Comparison of ENCODE assay signal across 20 cellular contexts in the genomic region with DNA sequence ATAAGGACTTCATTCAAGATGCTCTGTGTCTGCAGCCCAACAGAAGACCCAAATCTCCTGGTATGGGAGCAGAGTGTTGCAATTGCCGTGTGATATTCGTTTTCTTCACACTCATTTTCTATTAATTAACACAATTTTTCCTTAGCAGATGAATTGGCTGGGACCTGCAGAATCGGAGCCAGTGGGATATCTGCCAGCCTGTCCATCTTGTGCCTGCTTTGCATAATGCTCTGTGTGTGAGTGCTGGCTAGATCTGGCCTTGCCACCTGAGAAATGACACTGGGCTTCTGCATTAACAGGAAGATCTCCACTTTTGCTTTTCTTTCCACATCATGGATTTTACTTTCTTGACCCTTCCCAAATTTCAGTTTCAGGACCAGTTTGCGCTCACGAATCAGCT.
DNase-seq lines count a peak whose midpoint lies in the region; ATAC-seq and TF ChIP-seq lines count a peak whose summit lies in the region.
"Had no signal": no experiment of that assay in that cellular context is flagged by ENCODE, and none has a peak within 500 bp of the region (broad histone marks: within the 10 kb centered on the region; RNA-seq: fewer than 3 reads in every experiment).

No MANE protein-coding gene starts in this region.

- no peaks in the 10 kb centered on the region for H3K27me3 ChIP-seq in GM23338 (ENCODE audit: insufficient read depth)
- no peaks in the 10 kb centered on the region for H3K27me3 ChIP-seq in esophagus muscularis mucosa
- no peaks in the 10 kb centered on the region for H3K27me3 ChIP-seq in endodermal cell (ENCODE audit: control insufficient read depth, insufficient read depth, low read length, poor library complexity, severe bottlenecking)
- H3K27me3 ChIP-seq: BLaER1 treated with 17β-estradiol and CSF1 and Interleukin-3, amounts not matched to agents 10 nM and 100 nM had no signal

- H3K4me3 Mint-ChIP-seq in GM23338 (no peak overlapping the region), brain (peak overlapping the region in 2 of 5 experiments; percentile 43 to 44), endodermal cell (no peak overlapping the region)
- H3K4me3 Mint-ChIP-seq: B cell; CD4-positive, alpha-beta T cell; CD8-positive, alpha-beta T cell had no signal

- no peaks in the 10 kb centered on the region; the same call in 1 of the 2 replicates for H3K9me2 ChIP-seq in GM23338 (ENCODE audit: insufficient read depth)

- TF ChIP-seq POLR2A in esophagus muscularis mucosa (IDR thresholded peaks at IDR 0.05; ENCODE audit: low read depth), result no peak

- 71% methylated on average over 5 of the region's 5 CpGs for WGBS in esophagus muscularis mucosa
- WGBS in endodermal cell (ENCODE audit: insufficient coverage in 1 of 2, insufficient read length in 1 of 2), 2 experiments, result 92% methylated on average over 2 to 5 of the region's 5 CpGs

- TF ChIP-seq CTCF in GM23338 (conservative IDR thresholded peaks at IDR 0.05; ENCODE audit: low read depth in 2 of 2) (no peak), brain (conservative IDR thresholded peaks at IDR 0.05) (no peak), esophagus muscularis mucosa (IDR thresholded peaks at IDR 0.05) (no peak), endodermal cell (conservative IDR thresholded peaks at IDR 0.05) (no peak)

- H3K27ac ChIP-seq in GM23338 (ENCODE audit: low read depth) (no peak overlapping the region), esophagus muscularis mucosa (replicated peaks in 1 of 4) (no peak overlapping the region), endodermal cell (ENCODE audit: low read depth, low read length) (no peak overlapping the region)
- H3K27ac ChIP-seq: BLaER1 treated with 17β-estradiol and CSF1 and Interleukin-3, amounts not matched to agents 10 nM and 100 nM; C4-2B had no signal

- H3K27me3 Mint-ChIP-seq in GM23338 (ENCODE audit: insufficient read depth, low read depth, poor library complexity), result peaks cover 6% of the 10 kb centered on the region
- no peaks in the 10 kb centered on the region for H3K27me3 Mint-ChIP-seq in brain
- H3K27me3 Mint-ChIP-seq in endodermal cell (ENCODE audit: insufficient read depth), result no peaks in the 10 kb centered on the region

- H3K79me2 ChIP-seq in GM23338 (replicated peaks; ENCODE audit: insufficient read depth), result no peaks in the 10 kb centered on the region

- H3K4me1 ChIP-seq in GM23338 (ENCODE audit: insufficient read depth) (peaks cover 38% of the 10 kb centered on the region), esophagus muscularis mucosa (no peaks in the 10 kb centered on the region), endodermal cell (ENCODE audit: control insufficient read depth, insufficient read depth, low read length) (no peaks in the 10 kb centered on the region)
- H3K4me1 ChIP-seq: BLaER1 treated with 17β-estradiol and CSF1 and Interleukin-3, amounts not matched to agents 10 nM and 100 nM; Caco-2 had no signal

- no peak for ATAC-seq in GM23338
- ATAC-seq in GM21717 (IDR thresholded peaks at IDR 0.05; ENCODE audit: unreplicated experiment), result no peak
- ATAC-seq: CD8-positive, alpha-beta T cell; GM12878 had no signal

- peaks cover 54% of the 10 kb centered on the region for H3K4me1 Mint-ChIP-seq in GM23338
- H3K4me1 Mint-ChIP-seq in brain, result peaks cover 47% of the 10 kb centered on the region
- H3K4me1 Mint-ChIP-seq in endodermal cell, result peaks cover 7% of the 10 kb centered on the region
- H3K4me1 Mint-ChIP-seq: B cell had no signal

- H3K4me2 ChIP-seq in GM23338, result 0 out of 2 replicates have a peak overlapping the region, but pooled peaks have one; percentile 56
- H3K4me2 ChIP-seq: BLaER1 treated with 17β-estradiol and CSF1 and Interleukin-3, amounts not matched to agents 10 nM and 100 nM had no signal

- no peaks in the 10 kb centered on the region for H4K20me1 ChIP-seq in GM23338 (replicated peaks; ENCODE audit: insufficient read depth)
- H4K20me1 ChIP-seq: BLaER1 treated with 17β-estradiol and CSF1 and Interleukin-3, amounts not matched to agents 10 nM and 100 nM had no signal

- H3K36me3 Mint-ChIP-seq in GM23338 (ENCODE audit: low read depth) (no peaks in the 10 kb centered on the region), brain (no peaks in the 10 kb centered on the region), endodermal cell (ENCODE audit: low read depth) (no peaks in the 10 kb centered on the region)
- H3K36me3 Mint-ChIP-seq: CD8-positive, alpha-beta T cell had no signal

- intact Hi-C loops in esophagus muscularis mucosa (cut with DNase I), result no loop called here

- H3K9me3 Mint-ChIP-seq in GM23338 (no peaks in the 10 kb centered on the region), brain (peaks cover 0 to 18% (median 0%) of the 10 kb centered on the region in 5 experiments), endodermal cell (no peaks in the 10 kb centered on the region)
- H3K9me3 Mint-ChIP-seq: CD4-positive, alpha-beta T cell; CD8-positive, alpha-beta T cell had no signal

- H2AFZ ChIP-seq in GM23338, result no peak overlapping the region

- H3K27ac Mint-ChIP-seq in GM23338 (no peak overlapping the region), brain (peak overlapping the region in 4 of 5 experiments; percentile 16 to 92 (median 62)), endodermal cell (no peak overlapping the region)
- H3K27ac Mint-ChIP-seq: B cell; CD4-positive, alpha-beta T cell; CD8-positive, alpha-beta T cell had no signal

- H3K36me3 ChIP-seq in GM23338 (ENCODE audit: insufficient read depth) (no peaks in the 10 kb centered on the region), esophagus muscularis mucosa (no peaks in the 10 kb centered on the region), endodermal cell (ENCODE audit: control insufficient read depth, insufficient read depth, low read length) (no peaks in the 10 kb centered on the region)
- H3K36me3 ChIP-seq: BLaER1 treated with 17β-estradiol and CSF1 and Interleukin-3, amounts not matched to agents 10 nM and 100 nM had no signal

- no peak for TF ChIP-seq EP300 in esophagus muscularis mucosa (IDR thresholded peaks at IDR 0.05)

- no peak for DNase-seq in GM23338 (ENCODE audit: low spot score)
- DNase-seq in cerebellar cortex (ENCODE audit: low spot score), result peak; percentile 39
- peak; percentile 77 for DNase-seq in esophagus muscularis mucosa (ENCODE audit: extremely low spot score)
- no peak for DNase-seq in occipital lobe (lab: John Stamatoyannopoulos, UW)
- no peak for DNase-seq in endodermal cell
- DNase-seq in NCI-H526 treated with DMSO at 0.1 percent for 48 hours (lab: John Stamatoyannopoulos, UW), result no peak
- DNase-seq: 8988T; AML-193; Caco-2; Calu3; CD4-positive, alpha-beta T cell; CD8-positive, alpha-beta T cell; DMS79 treated with DMSO at 0.1 percent for 48 hours; GDM1 had no signal

- H3K9me3 ChIP-seq in esophagus muscularis mucosa (no peaks in the 10 kb centered on the region), endodermal cell (ENCODE audit: control insufficient read depth, low read length) (no peaks in the 10 kb centered on the region)
- H3K9me3 ChIP-seq: BLaER1 treated with 17β-estradiol and CSF1 and Interleukin-3, amounts not matched to agents 10 nM and 100 nM; Caco-2 had no signal

- H3K4me3 ChIP-seq in GM23338, result no peak overlapping the region
- H3K4me3 ChIP-seq in esophagus muscularis mucosa, result no peak overlapping the region
- no peak overlapping the region for H3K4me3 ChIP-seq in endodermal cell (ENCODE audit: low read length)
- H3K4me3 ChIP-seq: BLaER1 treated with 17β-estradiol and CSF1 and Interleukin-3, amounts not matched to agents 10 nM and 100 nM; GM12878 had no signal

- no peak overlapping the region for H3K9ac ChIP-seq in endodermal cell (ENCODE audit: extremely low read depth, low read length, poor library complexity, severe bottlenecking)
- H3K9ac ChIP-seq: BLaER1 treated with 17β-estradiol and CSF1 and Interleukin-3, amounts not matched to agents 10 nM and 100 nM had no signal

- no peaks in the 10 kb centered on the region for H3F3A ChIP-seq in GM23338 (replicated peaks; ENCODE audit: low read depth)

TF ChIP-seq in GM23338, 12 proteins besides CTCF, POLR2A, EP300 and RAD21 (continues in another document):
- TF ChIP-seq ZNF331 (CRISPR knock-in tag; IDR thresholded peaks at IDR 0.05; ENCODE audit: low read depth) (no peak), JUNB (IDR thresholded peaks at IDR 0.05; ENCODE audit: unreplicated experiment) (no peak), CREB1 (CRISPR knock-in tag; IDR thresholded peaks at IDR 0.05; ENCODE audit: low read depth) (no peak), EZH2phosphoT487 (IDR thresholded peaks at IDR 0.05; ENCODE audit: unreplicated experiment) (no peak), NANOG (IDR thresholded peaks at IDR 0.05; ENCODE audit: borderline replicate concordance) (no peak)
- TF ChIP-seq, protein P1, sequence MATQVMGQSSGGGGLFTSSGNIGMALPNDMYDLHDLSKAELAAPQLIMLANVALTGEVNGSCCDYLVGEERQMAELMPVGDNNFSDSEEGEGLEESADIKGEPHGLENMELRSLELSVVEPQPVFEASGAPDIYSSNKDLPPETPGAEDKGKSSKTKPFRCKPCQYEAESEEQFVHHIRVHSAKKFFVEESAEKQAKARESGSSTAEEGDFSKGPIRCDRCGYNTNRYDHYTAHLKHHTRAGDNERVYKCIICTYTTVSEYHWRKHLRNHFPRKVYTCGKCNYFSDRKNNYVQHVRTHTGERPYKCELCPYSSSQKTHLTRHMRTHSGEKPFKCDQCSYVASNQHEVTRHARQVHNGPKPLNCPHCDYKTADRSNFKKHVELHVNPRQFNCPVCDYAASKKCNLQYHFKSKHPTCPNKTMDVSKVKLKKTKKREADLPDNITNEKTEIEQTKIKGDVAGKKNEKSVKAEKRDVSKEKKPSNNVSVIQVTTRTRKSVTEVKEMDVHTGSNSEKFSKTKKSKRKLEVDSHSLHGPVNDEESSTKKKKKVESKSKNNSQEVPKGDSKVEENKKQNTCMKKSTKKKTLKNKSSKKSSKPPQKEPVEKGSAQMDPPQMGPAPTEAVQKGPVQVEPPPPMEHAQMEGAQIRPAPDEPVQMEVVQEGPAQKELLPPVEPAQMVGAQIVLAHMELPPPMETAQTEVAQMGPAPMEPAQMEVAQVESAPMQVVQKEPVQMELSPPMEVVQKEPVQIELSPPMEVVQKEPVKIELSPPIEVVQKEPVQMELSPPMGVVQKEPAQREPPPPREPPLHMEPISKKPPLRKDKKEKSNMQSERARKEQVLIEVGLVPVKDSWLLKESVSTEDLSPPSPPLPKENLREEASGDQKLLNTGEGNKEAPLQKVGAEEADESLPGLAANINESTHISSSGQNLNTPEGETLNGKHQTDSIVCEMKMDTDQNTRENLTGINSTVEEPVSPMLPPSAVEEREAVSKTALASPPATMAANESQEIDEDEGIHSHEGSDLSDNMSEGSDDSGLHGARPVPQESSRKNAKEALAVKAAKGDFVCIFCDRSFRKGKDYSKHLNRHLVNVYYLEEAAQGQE (IDR thresholded peaks at IDR 0.05; ENCODE audit: unreplicated experiment), result no peak

Comparison
In these comparisons a context has a peak if more than half of its experiments do, and no peak if none do; other contexts are left out.
1. DNase-seq: peak in cerebellar cortex (single experiment) and esophagus muscularis mucosa (single experiment); none in GM23338 (single experiment), occipital lobe (single experiment), endodermal cell (single experiment) and NCI-H526 treated with DMSO at 0.1 percent for 48 hours (single experiment).
2. H3K27ac Mint-ChIP-seq: peak in brain (4 of 5); none in GM23338 (single experiment) and endodermal cell (single experiment).